In genomic region chr20:62575976-62576722, GRCh38 we compare ENCODE assay signal across 20 cellular contexts.
A peak's percentile ranks its signal among the peaks of the same experiment; 100 is the strongest.
DNase-seq lines count a peak whose midpoint lies in the region; ATAC-seq and TF ChIP-seq lines count a peak whose summit lies in the region.
"Had no signal": no experiment of that assay in that cellular context is flagged by ENCODE, and none has a peak within 500 bp of the region (broad histone marks: within the 10 kb centered on the region; RNA-seq: fewer than 3 reads in every experiment).

No MANE protein-coding gene starts in this region.

- H3K9me2 ChIP-seq in neural cell (ENCODE audit: insufficient read depth, low read length): no peaks in the 10 kb centered on the region

- no peaks in the 10 kb centered on the region for H3K4me1 ChIP-seq in A673 (ENCODE audit: insufficient read depth, low read length, poor library complexity, severe bottlenecking)
- H3K4me1 ChIP-seq: A549, HAP-1 had no signal

- POLR2A ChIA-PET in A673 (lab: Charles Lee; ENCODE audit: low non-redundant PET): no interaction called here

- H3K79me2 ChIP-seq in neural cell (replicated peaks; ENCODE audit: insufficient read depth, low read length): no peaks in the 10 kb centered on the region

- no peak for TF ChIP-seq RAD21 in neural cell (conservative IDR thresholded peaks at IDR 0.05)

- no peaks in the 10 kb centered on the region for H3F3A ChIP-seq in neural cell (ENCODE audit: insufficient read depth, low read length, poor library complexity, severe bottlenecking)

- no peaks in the 10 kb centered on the region for H3K27me3 ChIP-seq in neural cell (ENCODE audit: insufficient read depth, low read depth, low read length)
- H3K27me3 ChIP-seq in A673 (replicated peaks; ENCODE audit: insufficient read depth, low read depth, low read length, poor library complexity): peaks cover 85% of the 10 kb centered on the region

- CTCF ChIA-PET in A673 (lab: Charles Lee): no interaction called here

- peak overlapping the region; percentile 7 for H3K9ac ChIP-seq in neural cell (ENCODE audit: low read length)
- H3K9ac ChIP-seq: BLaER1 treated with 17β-estradiol and CSF1 and Interleukin-3, amounts not matched to agents 10 nM and 100 nM had no signal

- no peak overlapping the region for H3K4me2 ChIP-seq in neural cell (ENCODE audit: low read length)
- H3K4me2 ChIP-seq: A549; BLaER1 treated with 17β-estradiol and CSF1 and Interleukin-3, amounts not matched to agents 10 nM and 100 nM had no signal

- DNase-seq in NCI-H2227 (lab: John Stamatoyannopoulos, UW; ENCODE audit: unreplicated experiment) (peak; percentile 30), NCI-H2227 treated with DMSO at 0.1 percent for 48 hours (lab: John Stamatoyannopoulos, UW) (no peak), Ammon's horn (ENCODE audit: low spot score) (peak; percentile 55), caudate nucleus (lab: John Stamatoyannopoulos, UW) (peak in 39 of 61 donors; percentile 3 to 83 (median 35)), DMS79 treated with DMSO at 0.1 percent for 48 hours (lab: John Stamatoyannopoulos, UW) (no peak), A673 (ENCODE audit: low spot score) (no peak)
- DNase-seq: CD4-positive, CD25-positive, alpha-beta regulatory T cell; CD8-positive, alpha-beta memory T cell; COR-L47; DMS 273 treated with DMSO at 0.1 percent for 48 hours; DMS53; HFFc6 had no signal

- no TSS peak for BruUV-seq in A673 (replicated peaks; lab: Mats Ljungman, UMichigan)

- H3K9me3 ChIP-seq in neural cell (ENCODE audit: low read length) (no peaks in the 10 kb centered on the region), A673 (ENCODE audit: low read depth, low read length, poor library complexity, severe bottlenecking) (no peaks in the 10 kb centered on the region)
- H3K9me3 ChIP-seq: A549; BLaER1 treated with 17β-estradiol and CSF1 and Interleukin-3, amounts not matched to agents 10 nM and 100 nM; HAP-1 had no signal

- no peaks in the 10 kb centered on the region for H4K20me1 ChIP-seq in neural cell (ENCODE audit: insufficient read depth)

- H3K27ac ChIP-seq in caudate nucleus (ENCODE audit: low read depth, low read length): no peak overlapping the region
- H3K27ac ChIP-seq in neural cell (ENCODE audit: low read length): peak overlapping the region; percentile 39
- no peak overlapping the region for H3K27ac ChIP-seq in A673 (ENCODE audit: low read depth, low read length, poor library complexity, severe bottlenecking)
- H3K27ac ChIP-seq: 22Rv1; A549; BLaER1 treated with 17β-estradiol and CSF1 and Interleukin-3, amounts not matched to agents 10 nM and 100 nM; HL-60 had no signal

- no peak for TF ChIP-seq CTCF in neural cell (IDR thresholded peaks at IDR 0.05; ENCODE audit: poor library complexity, severe bottlenecking)
- TF ChIP-seq CTCF in A673 (conservative IDR thresholded peaks at IDR 0.05; ENCODE audit: low read depth, low read length): no peak

- no peak for ATAC-seq in GM19035 (IDR thresholded peaks at IDR 0.05; ENCODE audit: unreplicated experiment)

- H3K36me3 ChIP-seq in neural cell (ENCODE audit: insufficient read depth, low read length): no peaks in the 10 kb centered on the region
- no peaks in the 10 kb centered on the region for H3K36me3 ChIP-seq in A673 (ENCODE audit: insufficient read depth, low read length, poor library complexity, severe bottlenecking)
- H3K36me3 ChIP-seq: BLaER1 treated with 17β-estradiol and CSF1 and Interleukin-3, amounts not matched to agents 10 nM and 100 nM; HAP-1 had no signal

- H2AFZ ChIP-seq in neural cell (ENCODE audit: low read depth, low read length): no peak overlapping the region

- intact Hi-C loops in A673 (cut with micrococcal nuclease; ENCODE audit: unreplicated experiment): no loop called here

- TF ChIP-seq EP300 in neural cell (conservative IDR thresholded peaks at IDR 0.05; ENCODE audit: poor library complexity, severe bottlenecking): no peak

- H3K4me3 ChIP-seq in neural cell (ENCODE audit: low read length) (no peak overlapping the region), A673 (ENCODE audit: low read depth, low read length, poor library complexity, severe bottlenecking) (no peak overlapping the region)
- H3K4me3 ChIP-seq: A549; BLaER1 treated with 17β-estradiol and CSF1 and Interleukin-3, amounts not matched to agents 10 nM and 100 nM; HAP-1; K562 had no signal

TF ChIP-seq in neural cell, 6 proteins besides CTCF, POLR2A, EP300 and RAD21:
- no peak for TF ChIP-seq EZH2 (IDR thresholded peaks at IDR 0.05; ENCODE audit: borderline replicate concordance, insufficient read depth, low read length, poor library complexity, severe bottlenecking)
- peak; percentile 30 for TF ChIP-seq POLR2AphosphoS5 (IDR thresholded peaks at IDR 0.05)

Comparison
In these comparisons a context has a peak if more than half of its experiments do, and no peak if none do; other contexts are left out.
1. DNase-seq: peak in NCI-H2227 (single experiment), Ammon's horn (single experiment) and caudate nucleus (39 of 61); none in NCI-H2227 treated with DMSO at 0.1 percent for 48 hours (single experiment), DMS79 treated with DMSO at 0.1 percent for 48 hours (single experiment) and A673 (single experiment).